In genomic region chr1:235557495-235557894, GRCh38 we compare ENCODE assay signal across 1 cellular context.
TF ChIP-seq lines count a peak whose summit lies in the region.

No MANE protein-coding gene starts in this region.

TF ChIP-seq in GM23338, 12 proteins besides CTCF, POLR2A, EP300 and RAD21 (continued from another document):
- TF ChIP-seq ZNF462 (CRISPR knock-in tag; IDR thresholded peaks at IDR 0.05) (no peak), ZNF114 (CRISPR knock-in tag; IDR thresholded peaks at IDR 0.05) (no peak), JUNB (IDR thresholded peaks at IDR 0.05; ENCODE audit: unreplicated experiment) (no peak), EZH2 (IDR thresholded peaks at IDR 0.05; ENCODE audit: low read depth, unreplicated experiment) (no peak), EZH2phosphoT487 (IDR thresholded peaks at IDR 0.05; ENCODE audit: unreplicated experiment) (no peak), REST (IDR thresholded peaks at IDR 0.05; ENCODE audit: unreplicated experiment) (no peak), POLR2AphosphoS5 (IDR thresholded peaks at IDR 0.05; ENCODE audit: low read depth) (no peak), ETS1 (IDR thresholded peaks at IDR 0.05) (no peak), STAT1 (IDR thresholded peaks at IDR 0.05; ENCODE audit: unreplicated experiment) (no peak)
